In the genomic region with DNA sequence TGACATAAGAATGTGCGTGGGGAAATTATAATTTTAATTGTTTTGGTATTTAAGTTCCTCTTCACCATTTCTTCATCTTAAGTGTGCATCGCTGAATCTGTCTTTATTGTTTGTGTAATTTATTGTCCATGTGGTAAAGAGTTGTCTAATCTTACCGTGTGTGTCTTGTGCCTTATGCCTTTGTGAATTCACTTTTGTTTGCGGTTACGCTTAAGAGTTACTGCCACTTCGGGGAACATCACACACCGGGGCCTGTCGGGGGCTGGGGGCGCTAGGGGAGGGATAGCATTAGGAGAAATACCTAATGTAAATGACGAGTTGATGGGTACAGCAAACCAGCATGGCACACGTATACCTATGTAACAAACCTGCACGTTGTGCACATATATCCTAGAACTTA, we compare ENCODE assay signal across 9 cellular contexts. TPM values are rescaled to one million over a fixed set of nuclear protein-coding genes. Genes with fewer than 3 reads are reported as not detected.
DNase-seq lines count a peak whose midpoint lies in the region; ATAC-seq, FAIRE-seq and TF ChIP-seq lines count a peak whose summit lies in the region.
"Had no signal": no experiment of that assay in that cellular context is flagged by ENCODE, and none has a peak within 500 bp of the region (broad histone marks: within the 10 kb centered on the region; RNA-seq: fewer than 3 reads in every experiment).

No MANE protein-coding gene starts in this region.

- H3K27ac ChIP-seq in Panc1 (ENCODE audit: low read length), result peak overlapping the region; percentile 88
- H3K27ac ChIP-seq in prostate gland, result peak overlapping the region; percentile 89

- BruUV-seq in Panc1 (replicated peaks; lab: Mats Ljungman, UMichigan), result no TSS peak

- DNase-seq in GM06990 (ENCODE audit: extremely low read depth, insufficient read length), result no peak
- DNase-seq in Panc1 (ENCODE audit: low read depth, low spot score), result no peak
- DNase-seq in epithelial cell of proximal tubule (ENCODE audit: low read depth), result no peak
- DNase-seq in prostate gland (ENCODE audit: low spot score), result no peak
- DNase-seq in frontal cortex (ENCODE audit: low spot score in 2 of 2), result no peak
- DNase-seq in MV-4-11 (lab: John Stamatoyannopoulos, UW), result no peak
- no peak for DNase-seq in AG20443 (ENCODE audit: low spot score)

- no peak for TF ChIP-seq POLR2A in prostate gland (IDR thresholded peaks at IDR 0.05)

- POLR2A ChIA-PET in Panc1 (lab: Charles Lee), result no interaction called here

- H3K27me3 ChIP-seq in GM06990 (replicated peaks; ENCODE audit: control insufficient read depth, insufficient read depth, low read length), result no peaks in the 10 kb centered on the region
- H3K27me3 ChIP-seq in Panc1 (ENCODE audit: control insufficient read depth, insufficient read depth, low read length), result no peaks in the 10 kb centered on the region
- H3K27me3 ChIP-seq in prostate gland (replicated peaks; ENCODE audit: insufficient read depth), result no peaks in the 10 kb centered on the region

- H3K4me3 ChIP-seq in GM06990 (replicated peaks; ENCODE audit: low read depth, low read length) (peak overlapping the region; percentile 85), Panc1 (ENCODE audit: low read depth in 2 of 2, low read length in 2 of 2) (peak overlapping the region; percentile 61 to 82), epithelial cell of proximal tubule (ENCODE audit: low read depth, low read length) (peak overlapping the region; percentile 76), prostate gland (peak overlapping the region; percentile 95 to 98)

- no peak for FAIRE-seq in frontal cortex (lab: Jason Lieb, UNC)

- H3K9me3 ChIP-seq in Panc1 (ENCODE audit: control insufficient read depth, insufficient read depth, low read depth, low read length) (no peaks in the 10 kb centered on the region), prostate gland (no peaks in the 10 kb centered on the region)

- H3K36me3 ChIP-seq in GM06990 (ENCODE audit: control insufficient read depth, insufficient read depth, low read length), result no peaks in the 10 kb centered on the region
- H3K36me3 ChIP-seq in Panc1 (ENCODE audit: control insufficient read depth, insufficient read depth, low read length), result no peaks in the 10 kb centered on the region
- H3K36me3 ChIP-seq in prostate gland, result no peaks in the 10 kb centered on the region

- 3% methylated on average over 12 of the region's 12 CpGs for WGBS in prostate gland

- CTCF ChIA-PET in Panc1 (lab: Charles Lee), result no interaction called here

- in situ Hi-C loops in Panc1 (cut with HindIII; ENCODE audit: low pct_unique_long_range_greater_than_20kb, low sequenced_read_pairs), result no loop called here

- no peak for ATAC-seq in Panc1
- no peak for ATAC-seq in HG03354 (IDR thresholded peaks at IDR 0.05; ENCODE audit: poor library complexity, severe bottlenecking, unreplicated experiment)

- intact Hi-C loops in Panc1 (cut with micrococcal nuclease; ENCODE audit: unreplicated experiment), result no loop called here
- intact Hi-C loops in prostate gland (cut with DNase I), result no loop called here

- no peak for TF ChIP-seq CTCF in GM06990 (IDR thresholded peaks at IDR 0.05; ENCODE audit: insufficient read depth, low read length, poor library complexity, severe bottlenecking)
- TF ChIP-seq CTCF in Panc1 (IDR thresholded peaks at IDR 0.05), result no peak
- TF ChIP-seq CTCF in epithelial cell of proximal tubule (conservative IDR thresholded peaks at IDR 0.05; ENCODE audit: low read depth, low read length), result no peak
- no peak for TF ChIP-seq CTCF in prostate gland (IDR thresholded peaks at IDR 0.05)

- H3K4me1 ChIP-seq in Panc1 (ENCODE audit: control insufficient read depth, insufficient read depth, low read length), result peaks cover 2% of the 10 kb centered on the region; the same call in 1 of the 2 replicates
- H3K4me1 ChIP-seq in prostate gland (replicated peaks), result no peaks in the 10 kb centered on the region

RNA-seq across cellular contexts. Expression of a gene that starts 0.8 kb away (rescaled TPM):
- total RNA-seq in Panc1 (2021; ENCODE audit: unreplicated experiment), result 15.7 TPM
- polyA plus RNA-seq in Panc1 (2012; ENCODE audit: insufficient read length), result 9.5 TPM
- 17.3 and 29.5 TPM in 2 replicates for total RNA-seq in epithelial cell of proximal tubule
- total RNA-seq in prostate gland, result 10 to 100 TPM; 22.5 to 46.7 TPM
- 111 TPM for total RNA-seq in frontal cortex

RNA-seq across cellular contexts. Expression of a gene that starts 0.9 kb away (rescaled TPM):
- not detected for total RNA-seq in Panc1 (2021; ENCODE audit: unreplicated experiment)
- not detected for polyA plus RNA-seq in Panc1 (2012; ENCODE audit: insufficient read length)
- total RNA-seq in epithelial cell of proximal tubule, result not detected in 2 replicates
- 1 to 10 TPM in 1 of 2 donors, under 1 TPM in 1; 0.09 to 1.7 TPM for total RNA-seq in prostate gland
- total RNA-seq in frontal cortex, result under 0.01 TPM
- total RNA-seq: M059J had no signal

RNA-seq across cellular contexts. Expression of a gene that starts 54.8 kb away (rescaled TPM):
- total RNA-seq in Panc1 (2021; ENCODE audit: unreplicated experiment) (39.4 TPM), epithelial cell of proximal tubule (17.6 and 38.8 TPM in 2 replicates), prostate gland (100 to 1,000 TPM in 1 of 2 donors, 10 to 100 TPM in 1; 76.5 to 104 TPM), frontal cortex (20.4 TPM)
- 35.4 TPM for polyA plus RNA-seq in Panc1 (2012; ENCODE audit: insufficient read length)

RNA-seq across cellular contexts. Expression of a gene that starts 54.9 kb away (rescaled TPM):
- total RNA-seq in Panc1 (2021; ENCODE audit: unreplicated experiment) (7.7 TPM), epithelial cell of proximal tubule (0.58 and 0.86 TPM in 2 replicates), prostate gland (10 to 100 TPM in 1 of 2 donors, 1 to 10 TPM in 1; 9.0 to 23.2 TPM), frontal cortex (3.7 TPM)
- 5.3 TPM for polyA plus RNA-seq in Panc1 (2012; ENCODE audit: insufficient read length)
